2 cellular contexts compared by ENCODE assay signal in genomic region chr3:197465197-197465995, GRCh38.
TF ChIP-seq lines count a peak whose summit lies in the region.

No MANE protein-coding gene starts in this region.

TF ChIP-seq in IMR-90, 13 proteins besides CTCF, POLR2A, EP300 and RAD21:
- no peak for TF ChIP-seq CHD1 (IDR thresholded peaks at IDR 0.05; ENCODE audit: low read depth, low read length)
- TF ChIP-seq RFX5 (IDR thresholded peaks at IDR 0.05; ENCODE audit: low read depth, low read length), result no peak
- TF ChIP-seq FOS (IDR thresholded peaks at IDR 0.05; ENCODE audit: low read depth, low read length), result no peak

TF ChIP-seq in liver, 16 proteins besides CTCF, POLR2A, EP300 and RAD21:
- TF ChIP-seq NR2F2 (IDR thresholded peaks at IDR 0.05) (peak; percentile 74), YY1 (IDR thresholded peaks at IDR 0.05) (no peak)
